19 cellular contexts compared by ENCODE assay signal in genomic region chr22:43427296-43428004, GRCh38. TPM values are rescaled to one million over a fixed set of nuclear protein-coding genes. Genes with fewer than 3 reads are reported as not detected.
A peak's percentile ranks its signal among the peaks of the same experiment; 100 is the strongest.
DNase-seq lines count a peak whose midpoint lies in the region; ATAC-seq, FAIRE-seq and TF ChIP-seq lines count a peak whose summit lies in the region.
"Had no signal": no experiment of that assay in that cellular context is flagged by ENCODE, and none has a peak within 500 bp of the region (broad histone marks: within the 10 kb centered on the region; RNA-seq: fewer than 3 reads in every experiment).

No MANE protein-coding gene starts in this region.

- H3K4me1 Mint-ChIP-seq in H9: peaks cover 0 to 37% of the 10 kb centered on the region in 2 experiments; a peak in 2 of 4 replicates
- H3K4me1 Mint-ChIP-seq in activated CD4-positive, alpha-beta T cell treated with anti-CD3 and anti-CD28 coated beads, Interleukin-2, amount 10 ng/mL, durations not matched to agents 7 days and 5 days: no peaks in the 10 kb centered on the region
- no peaks in the 10 kb centered on the region for H3K4me1 Mint-ChIP-seq in activated T-cell treated with anti-CD3 and anti-CD28 coated beads, Interleukin-2, amount 50 U/mL, for 4 hours (ENCODE audit: low read depth)

- ATAC-seq in K562 (peak; percentile 59), GM19463 (IDR thresholded peaks at IDR 0.05; ENCODE audit: unreplicated experiment) (no peak)
- ATAC-seq in activated T-cell treated with anti-CD3 and anti-CD28 coated beads, Interleukin-2, amount 50 U/mL, for 4 hours: no peak

- H3K27ac ChIP-seq in H9 (ENCODE audit: insufficient read length, low read depth, low read length) (no peak overlapping the region), K562 (ENCODE audit: extremely low read depth, low read depth, low read length) (no peak overlapping the region), A673 (ENCODE audit: low read depth, low read length, poor library complexity, severe bottlenecking) (no peak overlapping the region)
- H3K27ac ChIP-seq: HL-60 had no signal

- no peak overlapping the region for H2BK20ac ChIP-seq in H9 (ENCODE audit: low read depth, low read length, poor library complexity, severe bottlenecking)

- no peak overlapping the region for H3K18ac ChIP-seq in H9 (ENCODE audit: insufficient read length, low read depth, low read length)

- H3K56ac ChIP-seq in H9 (ENCODE audit: insufficient read length, low read depth, low read length): no peak overlapping the region

- BruUV-seq in K562 (replicated peaks; lab: Mats Ljungman, UMichigan) (no TSS peak), A673 (replicated peaks; lab: Mats Ljungman, UMichigan) (no TSS peak)

- no peak overlapping the region for H4K8ac ChIP-seq in H9 (replicated peaks; ENCODE audit: insufficient read length, low read depth, low read length)

- no peak overlapping the region for H4K5ac ChIP-seq in H9 (ENCODE audit: insufficient read length, low read depth, low read length)

- in situ Hi-C loops in K562 (cut with MboI): no loop called here

- H3K9ac ChIP-seq in H9 (ENCODE audit: extremely low read depth, insufficient read length, low read length): no peak overlapping the region
- no peak overlapping the region for H3K9ac ChIP-seq in K562 (ENCODE audit: insufficient read depth in 1 of 2, low read depth in 2 of 2, low read length in 2 of 2)

- H3K27me3 ChIP-seq in H9 (ENCODE audit: insufficient read depth, low read length) (no peaks in the 10 kb centered on the region; the same call in 1 of the 2 replicates), K562 (ENCODE audit: control insufficient read depth in 2 of 2, insufficient read depth in 2 of 2, low read length in 2 of 2) (peaks cover 0 to 35% of the 10 kb centered on the region in 2 experiments; a peak in 4 of 5 replicates), A673 (replicated peaks; ENCODE audit: insufficient read depth, low read depth, low read length, poor library complexity) (peaks cover 28% of the 10 kb centered on the region)

- no peak overlapping the region for H2AK5ac ChIP-seq in H9 (ENCODE audit: insufficient read length, low read length)

- DNase-seq in H9: no peak
- peak; percentile 12 to 70 (median 59) for DNase-seq in K562 (ENCODE audit: extremely low read depth in 1 of 4, low spot score in 3 of 4)
- DNase-seq in iPS-NIHi7 (ENCODE audit: extremely low spot score): peak; percentile 34
- DNase-seq in activated CD4-positive, alpha-beta T cell treated with anti-CD3 and anti-CD28 coated beads, Interleukin-2, amount 10 ng/mL, durations not matched to agents 7 days and 5 days: no peak
- DNase-seq in activated T-cell treated with anti-CD3 and anti-CD28 coated beads, Interleukin-2, amount 50 U/mL, for 4 hours: no peak
- DNase-seq in A673 (ENCODE audit: low spot score): no peak
- DNase-seq: C1 segment of cervical spinal cord, DND-41, MV-4-11, NCI-H1417 treated with DMSO at 0.1 percent for 48 hours, NCI-H2081 had no signal

- H2BK15ac ChIP-seq in H9 (ENCODE audit: low read depth, low read length): no peak overlapping the region

- no peak overlapping the region for H3T11ph ChIP-seq in H9 (ENCODE audit: low read length)

- no peak overlapping the region for H3K4me3 Mint-ChIP-seq in H9
- H3K4me3 Mint-ChIP-seq in activated CD4-positive, alpha-beta T cell treated with anti-CD3 and anti-CD28 coated beads, Interleukin-2, amount 10 ng/mL, durations not matched to agents 7 days and 5 days: no peak overlapping the region
- no peak overlapping the region for H3K4me3 Mint-ChIP-seq in activated T-cell treated with anti-CD3 and anti-CD28 coated beads, Interleukin-2, amount 50 U/mL, for 4 hours

- H2BK5ac ChIP-seq in H9 (ENCODE audit: insufficient read length, low read length): no peak overlapping the region

- H3K9me1 ChIP-seq in K562 (ENCODE audit: control insufficient read depth, insufficient read depth, low read length): no peaks in the 10 kb centered on the region

- no peaks in the 10 kb centered on the region for H3K79me1 ChIP-seq in H9 (ENCODE audit: insufficient read depth, low read depth, low read length, poor library complexity, severe bottlenecking)

- intact Hi-C loops in K562 (cut with micrococcal nuclease): no loop called here
- intact Hi-C loops in A673 (cut with micrococcal nuclease; ENCODE audit: unreplicated experiment): no loop called here

- no peaks in the 10 kb centered on the region; a peak in 1 of 5 replicates for H3K9me3 Mint-ChIP-seq in H9
- no peaks in the 10 kb centered on the region for H3K9me3 Mint-ChIP-seq in activated CD4-positive, alpha-beta T cell treated with anti-CD3 and anti-CD28 coated beads, Interleukin-2, amount 10 ng/mL, durations not matched to agents 7 days and 5 days
- no peaks in the 10 kb centered on the region for H3K9me3 Mint-ChIP-seq in activated T-cell treated with anti-CD3 and anti-CD28 coated beads, Interleukin-2, amount 50 U/mL, for 4 hours

- H3K36me3 Mint-ChIP-seq in H9 (ENCODE audit: insufficient read depth in 1 of 3, low read depth in 3 of 3): no peaks in the 10 kb centered on the region
- no peaks in the 10 kb centered on the region for H3K36me3 Mint-ChIP-seq in activated CD4-positive, alpha-beta T cell treated with anti-CD3 and anti-CD28 coated beads, Interleukin-2, amount 10 ng/mL, durations not matched to agents 7 days and 5 days (ENCODE audit: low read depth)
- no peaks in the 10 kb centered on the region for H3K36me3 Mint-ChIP-seq in activated T-cell treated with anti-CD3 and anti-CD28 coated beads, Interleukin-2, amount 50 U/mL, for 4 hours (ENCODE audit: insufficient read depth)

- no peak overlapping the region for H3K4ac ChIP-seq in H9 (ENCODE audit: low read depth, low read length)

- no peaks in the 10 kb centered on the region for H3K4me1 ChIP-seq in H9 (ENCODE audit: insufficient read depth, low read length)
- H3K4me1 ChIP-seq in K562 (replicated peaks in 1 of 2; ENCODE audit: control insufficient read depth in 2 of 2, insufficient read depth in 2 of 2, low read length in 2 of 2): no peaks in the 10 kb centered on the region
- no peaks in the 10 kb centered on the region for H3K4me1 ChIP-seq in A673 (ENCODE audit: insufficient read depth, low read length, poor library complexity, severe bottlenecking)
- H3K4me1 ChIP-seq: HAP-1 had no signal

- CTCF ChIA-PET in K562 (lab: Yijun Ruan, JAX; ENCODE audit: low intra/inter-chr PET ratio): no interaction called here
- CTCF ChIA-PET in activated CD4-positive, alpha-beta T cell treated with anti-CD3 and anti-CD28 coated beads, Interleukin-2, amount 10 ng/mL, durations not matched to agents 7 days and 5 days (lab: Charles Lee): no interaction called here
- CTCF ChIA-PET in A673 (lab: Charles Lee): interaction anchor here (0.6 kb wide), 1 partner anchor 124 kb away, joined by 6 read pairs; no protein-coding TSS in a partner anchor

- H3K4me2 ChIP-seq in H9 (ENCODE audit: insufficient read depth, insufficient read length, low read length) (no peak overlapping the region), K562 (ENCODE audit: insufficient read depth, low read length) (no peak overlapping the region)

- H3K36me3 ChIP-seq in K562 (ENCODE audit: control insufficient read depth, insufficient read depth, low read length) (no peaks in the 10 kb centered on the region), A673 (ENCODE audit: insufficient read depth, low read length, poor library complexity, severe bottlenecking) (no peaks in the 10 kb centered on the region)
- H3K36me3 ChIP-seq: HAP-1 had no signal

- no peak for TF ChIP-seq EP300 in K562 (IDR thresholded peaks at IDR 0.05; ENCODE audit: low read length)

- peaks cover 26% of the 10 kb centered on the region for H3K27me3 Mint-ChIP-seq in H9 (ENCODE audit: low read depth)
- peaks cover 5% of the 10 kb centered on the region for H3K27me3 Mint-ChIP-seq in activated CD4-positive, alpha-beta T cell treated with anti-CD3 and anti-CD28 coated beads, Interleukin-2, amount 10 ng/mL, durations not matched to agents 7 days and 5 days
- peaks cover 37% of the 10 kb centered on the region for H3K27me3 Mint-ChIP-seq in activated T-cell treated with anti-CD3 and anti-CD28 coated beads, Interleukin-2, amount 50 U/mL, for 4 hours (ENCODE audit: low read depth)

- H2AFZ ChIP-seq in H9 (ENCODE audit: low read length): no peak overlapping the region
- no peak overlapping the region for H2AFZ ChIP-seq in K562 (ENCODE audit: low read depth, low read length)

- WGBS in H9 (ENCODE audit: extremely low coverage, insufficient read length, low lambda C conversion rate): no CpG with 5 or more reads among the region's 23 CpGs
- under 1% methylated on average over 23 of the region's 23 CpGs for WGBS in K562 (ENCODE audit: insufficient coverage, low coverage, missing lambda C conversion rate)

- TF ChIP-seq RAD21 in K562 (CRISPR knock-in tag; conservative IDR thresholded peaks at IDR 0.05 in 1 of 2, IDR thresholded peaks at IDR 0.05 in 1 of 2): no peak

- H4K20me1 ChIP-seq in H9 (ENCODE audit: control insufficient read depth, insufficient read depth, insufficient read length) (no peaks in the 10 kb centered on the region), K562 (replicated peaks; ENCODE audit: control insufficient read depth, insufficient read depth, low read length) (no peaks in the 10 kb centered on the region; the same call in 1 of the 2 replicates)

- H2BK120ac ChIP-seq in H9 (ENCODE audit: low read depth, low read length, poor library complexity, severe bottlenecking): no peak overlapping the region

- H4K91ac ChIP-seq in H9 (ENCODE audit: insufficient read length, low read depth, low read length): no peak overlapping the region

- no peak overlapping the region for H3K14ac ChIP-seq in H9 (ENCODE audit: insufficient read depth, low read length)

- no peak for TF ChIP-seq POLR2A in K562 (conservative IDR thresholded peaks at IDR 0.05)

- no peaks in the 10 kb centered on the region for H3K79me2 ChIP-seq in H9 (ENCODE audit: insufficient read depth, low read length)
- H3K79me2 ChIP-seq in K562 (ENCODE audit: control insufficient read depth, insufficient read depth, low read length): no peaks in the 10 kb centered on the region

- no peak overlapping the region for H2BK12ac ChIP-seq in H9 (ENCODE audit: insufficient read length, low read depth, low read length)

- H3K9me3 ChIP-seq in H9 (ENCODE audit: control insufficient read depth, low read depth, low read length): no peaks in the 10 kb centered on the region
- no peaks in the 10 kb centered on the region for H3K9me3 ChIP-seq in K562 (replicated peaks; ENCODE audit: control insufficient read depth, insufficient read depth, low read depth, low read length)
- H3K9me3 ChIP-seq in A673 (ENCODE audit: low read depth, low read length, poor library complexity, severe bottlenecking): no peaks in the 10 kb centered on the region
- H3K9me3 ChIP-seq: HAP-1 had no signal

- POLR2A ChIA-PET in K562 (lab: Yijun Ruan, JAX): no interaction called here
- POLR2A ChIA-PET in activated CD4-positive, alpha-beta T cell treated with anti-CD3 and anti-CD28 coated beads, Interleukin-2, amount 10 ng/mL, durations not matched to agents 7 days and 5 days (lab: Charles Lee): no interaction called here
- POLR2A ChIA-PET in A673 (lab: Charles Lee; ENCODE audit: low non-redundant PET): no interaction called here

- no peak for FAIRE-seq in K562 (lab: Jason Lieb, UNC)
- FAIRE-seq: G401.6, GM12891, GM18507, HTR-8/SVneo had no signal

- no peak overlapping the region for H3K4me3 ChIP-seq in K562
- H3K4me3 ChIP-seq in A673 (ENCODE audit: low read depth, low read length, poor library complexity, severe bottlenecking): no peak overlapping the region
- H3K4me3 ChIP-seq: HAP-1 had no signal

- TF ChIP-seq CTCF in H9 (conservative IDR thresholded peaks at IDR 0.05): peak; percentile 50; the same call in 2 of the 3 replicates
- TF ChIP-seq CTCF in K562 (IDR thresholded peaks at IDR 0.05 in 2 of 3, conservative IDR thresholded peaks at IDR 0.05 in 1 of 3; ENCODE audit: insufficient read depth in 2 of 3, low read depth in 1 of 3, low read length in 3 of 3): peak in 2 of 3 experiments; percentile 4 to 17; a peak in 1 of 6 replicates
- no peak; the same call in 1 of the 2 replicates for TF ChIP-seq CTCF in A673 (conservative IDR thresholded peaks at IDR 0.05; ENCODE audit: low read depth, low read length)

- H3K23me2 ChIP-seq in H9 (ENCODE audit: insufficient read length, low read depth, low read length, poor library complexity, severe bottlenecking): no peaks in the 10 kb centered on the region

- H3K27ac Mint-ChIP-seq in H9: no peak overlapping the region; a peak in 1 of 7 replicates
- no peak overlapping the region for H3K27ac Mint-ChIP-seq in activated CD4-positive, alpha-beta T cell treated with anti-CD3 and anti-CD28 coated beads, Interleukin-2, amount 10 ng/mL, durations not matched to agents 7 days and 5 days

- no peak overlapping the region for H3K23ac ChIP-seq in H9 (ENCODE audit: insufficient read length, low read depth, low read length)

RNA-seq across cellular contexts. Expression of gene MPPED1, which starts 15.6 kb away (rescaled TPM):
- 0.18 and 0.28 TPM in 2 replicates for total RNA-seq in H9 (2021)
- not detected in 2 replicates for total RNA-seq in K562 (2011; cell fraction: chromatin; rRNA removed; ENCODE audit: low replicate concordance)
- not detected in 2 replicates for total RNA-seq in K562 (2011; cell fraction: nucleolus; rRNA removed)
- not detected in 2 replicates for total RNA-seq in K562 (2011; cell fraction: nucleoplasm; rRNA removed)
- total RNA-seq in K562 (2014; rRNA removed): not detected in 2 replicates
- total RNA-seq in K562 (2014; rRNA removed; fragmentation: Illumina TruSeq; extraction: Trizol): not detected in 2 replicates
- total RNA-seq in K562 (2015; rRNA removed; fragmentation: Illumina TruSeq; extraction: Trizol): not detected in 2 replicates
- not detected in 2 replicates for total RNA-seq in K562 (2021)
- polyA plus RNA-seq in K562 (2011; rRNA removed): not detected in 2 replicates
- polyA plus RNA-seq in K562 (2011; cell fraction: cytosol; rRNA removed): not detected in 2 replicates
- polyA plus RNA-seq in K562 (2011; cell fraction: nucleus; rRNA removed): not detected in 2 replicates
- not detected in 2 replicates for polyA plus RNA-seq in K562 (2012)
- not detected in 2 replicates for polyA plus RNA-seq in K562 (2014; fragmentation: Illumina TruSeq; extraction: Trizol)
- not detected for polyA plus RNA-seq in K562 (2014; fragmentation: Nextera tagmentation; extraction: Ambion mirVana)
- not detected in 2 replicates for polyA plus RNA-seq in K562 (2014; rRNA removed)
- not detected in 2 replicates for polyA minus RNA-seq in K562 (2011; rRNA and poly(A)+ RNA removed)
- not detected in 2 replicates for polyA minus RNA-seq in K562 (2011; cell fraction: cytosol; rRNA and poly(A)+ RNA removed)
- not detected in 2 replicates for polyA minus RNA-seq in K562 (2011; cell fraction: nucleus; rRNA and poly(A)+ RNA removed)
- total RNA-seq in activated CD4-positive, alpha-beta T cell treated with anti-CD3 and anti-CD28 coated beads, Interleukin-2, amount 10 ng/mL, durations not matched to agents 7 days and 5 days: not detected
- not detected for total RNA-seq in activated T-cell treated with anti-CD3 and anti-CD28 coated beads, Interleukin-2, amount 50 U/mL, for 4 hours
- not detected in 2 replicates for total RNA-seq in A673 (2021)
- total RNA-seq: NCI-H460 had no signal

Comparison
In these comparisons a context has a peak if more than half of its experiments do, and no peak if none do; other contexts are left out.
1. DNase-seq: peak in K562 (4 of 4) and iPS-NIHi7 (single experiment); none in H9 (single experiment), activated CD4-positive, alpha-beta T cell treated with anti-CD3 and anti-CD28 coated beads, Interleukin-2, amount 10 ng/mL, durations not matched to agents 7 days and 5 days (single experiment), activated T-cell treated with anti-CD3 and anti-CD28 coated beads, Interleukin-2, amount 50 U/mL, for 4 hours (single experiment) and A673 (single experiment).